Comparison of ENCODE assay signal across 12 cellular contexts in the genomic region with DNA sequence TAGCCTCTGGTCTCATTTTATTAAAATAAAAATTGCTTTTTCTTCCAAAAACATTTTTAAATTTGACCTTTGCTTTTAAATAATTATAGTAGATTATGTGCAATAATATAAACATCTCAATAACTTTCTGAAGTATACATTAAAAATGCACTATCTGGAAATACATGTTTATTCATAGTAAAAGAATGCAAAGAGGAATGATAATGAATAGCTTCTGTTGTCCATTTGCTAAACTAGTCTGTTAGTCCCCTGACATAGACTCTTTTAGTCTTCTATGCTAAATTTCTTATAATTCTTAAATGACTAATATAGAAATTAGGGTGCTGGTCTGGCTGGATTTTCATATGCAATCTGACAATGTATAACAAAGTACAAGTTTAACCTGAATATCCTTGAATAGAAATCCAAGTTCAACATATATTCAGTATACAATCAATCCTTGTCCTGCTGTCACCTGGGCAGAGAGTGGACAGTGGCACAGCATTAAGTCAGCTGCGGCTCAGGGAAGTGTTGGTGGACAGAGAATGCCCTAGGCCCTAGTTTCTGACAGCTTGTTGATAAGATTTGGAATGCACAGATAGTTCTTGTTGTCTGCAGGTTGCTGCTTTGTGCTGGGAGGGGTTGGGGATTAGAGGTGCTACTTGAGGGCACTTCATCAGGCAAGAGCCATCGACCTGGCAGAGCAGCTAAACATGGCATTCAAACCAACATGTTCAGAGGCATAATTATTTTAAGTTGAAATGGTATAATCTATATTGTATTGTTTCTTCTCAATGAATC.
DNase-seq lines count a peak whose midpoint lies in the region; ATAC-seq and TF ChIP-seq lines count a peak whose summit lies in the region.
"Had no signal": no experiment of that assay in that cellular context is flagged by ENCODE, and none has a peak within 500 bp of the region (broad histone marks: within the 10 kb centered on the region; RNA-seq: fewer than 3 reads in every experiment).

No MANE protein-coding gene starts in this region.

- no peak overlapping the region for H2AFZ ChIP-seq in hepatocyte

- CTCF ChIA-PET in CD8-positive, alpha-beta T cell (lab: Charles Lee), result interaction anchor here (1.1 to 1.3 kb wide), 2 partner anchors 31 to 112 kb away, joined by 3 to 5 read pairs; no protein-coding TSS in a partner anchor

- H3K79me2 ChIP-seq in hepatocyte, result peaks cover 53% of the 10 kb centered on the region

- intact Hi-C loops in CD8-positive, alpha-beta T cell (cut with DNase I, micrococcal nuclease), result no loop called here
- intact Hi-C loops in natural killer cell (cut with micrococcal nuclease), result no loop called here
- intact Hi-C loops in lower leg skin (cut with DNase I; ENCODE audit: low total_unique reads), result no loop called here

- H3K27ac ChIP-seq in CD8-positive, alpha-beta T cell (ENCODE audit: low read depth, low read length), result no peak overlapping the region
- peak overlapping the region in 1 of 4 donors; percentile 5 for H3K27ac ChIP-seq in Peyer's patch
- H3K27ac ChIP-seq in hepatocyte, result no peak overlapping the region
- H3K27ac ChIP-seq: SJSA1 had no signal

- peak overlapping the region; percentile 77 for H3K27ac Mint-ChIP-seq in CD8-positive, alpha-beta T cell
- H3K27ac Mint-ChIP-seq in central memory CD8-positive, alpha-beta T cell (ENCODE audit: low read depth), result peak overlapping the region; percentile 13
- peak overlapping the region; percentile 85 to 94 for H3K27ac Mint-ChIP-seq in natural killer cell

- no peak for DNase-seq in CD8-positive, alpha-beta T cell
- peak; percentile 37 for DNase-seq in HCEC 1CT
- DNase-seq in central memory CD8-positive, alpha-beta T cell (ENCODE audit: low spot score in 2 of 2), result no peak
- DNase-seq in natural killer cell, result no peak
- DNase-seq in Peyer's patch, result no peak
- DNase-seq in hepatocyte (ENCODE audit: low spot score), result no peak
- DNase-seq in lower leg skin (ENCODE audit: low spot score in 2 of 2), result no peak
- DNase-seq: activated CD4-positive, alpha-beta T cell treated with anti-CD3 and anti-CD28 coated beads, Interleukin-2, amount 50 U/mL, for 48 hours; MG63; NCI-H526 treated with DMSO at 0.1 percent for 48 hours had no signal

- no peaks in the 10 kb centered on the region for H3K9me2 ChIP-seq in hepatocyte (replicated peaks; ENCODE audit: insufficient read depth)

- H4K20me1 ChIP-seq in hepatocyte (ENCODE audit: insufficient read depth, poor library complexity, severe bottlenecking), result no peaks in the 10 kb centered on the region

- H3K9me3 ChIP-seq in CD8-positive, alpha-beta T cell (ENCODE audit: low read length), result peaks cover 3% of the 10 kb centered on the region
- no peaks in the 10 kb centered on the region for H3K9me3 ChIP-seq in Peyer's patch
- no peaks in the 10 kb centered on the region for H3K9me3 ChIP-seq in hepatocyte (ENCODE audit: low read depth)
- H3K9me3 ChIP-seq: SJSA1 had no signal

- peaks cover 57% of the 10 kb centered on the region for H3K4me1 Mint-ChIP-seq in CD8-positive, alpha-beta T cell (ENCODE audit: low read depth)
- H3K4me1 Mint-ChIP-seq in central memory CD8-positive, alpha-beta T cell, result peaks cover 49% of the 10 kb centered on the region
- H3K4me1 Mint-ChIP-seq in natural killer cell, result peaks cover 63 to 68% of the 10 kb centered on the region in 2 donors

- H3K4me3 Mint-ChIP-seq in CD8-positive, alpha-beta T cell, result no peak overlapping the region
- H3K4me3 Mint-ChIP-seq in central memory CD8-positive, alpha-beta T cell, result no peak overlapping the region
- peak overlapping the region; percentile 4 for H3K4me3 Mint-ChIP-seq in natural killer cell

- H3K36me3 ChIP-seq in CD8-positive, alpha-beta T cell (ENCODE audit: insufficient read depth, low read length), result peaks cover 27% of the 10 kb centered on the region
- peaks cover 0 to 28% (median 0%) of the 10 kb centered on the region in 3 donors for H3K36me3 ChIP-seq in Peyer's patch
- H3K36me3 ChIP-seq in hepatocyte (replicated peaks; ENCODE audit: insufficient read depth, low read depth), result no peaks in the 10 kb centered on the region

- H3K4me2 ChIP-seq in hepatocyte, result no peak overlapping the region

- TF ChIP-seq POLR2A in Peyer's patch (IDR thresholded peaks at IDR 0.05) (no peak), lower leg skin (IDR thresholded peaks at IDR 0.05) (no peak)

- H3K9me3 Mint-ChIP-seq in CD8-positive, alpha-beta T cell, result peaks cover 5% of the 10 kb centered on the region
- peaks cover 5% of the 10 kb centered on the region for H3K9me3 Mint-ChIP-seq in central memory CD8-positive, alpha-beta T cell
- H3K9me3 Mint-ChIP-seq in natural killer cell, result peaks cover 0 to 2% of the 10 kb centered on the region in 2 donors

- H3K4me1 ChIP-seq in CD8-positive, alpha-beta T cell (ENCODE audit: insufficient read depth, low read length), result peaks cover 18% of the 10 kb centered on the region
- H3K4me1 ChIP-seq in Peyer's patch (no peaks in the 10 kb centered on the region), hepatocyte (ENCODE audit: insufficient read depth) (peaks cover 14% of the 10 kb centered on the region)
- H3K4me1 ChIP-seq: SJSA1 had no signal

- H3K4me3 ChIP-seq in CD8-positive, alpha-beta T cell (ENCODE audit: low read depth, low read length), result no peak overlapping the region
- H3K4me3 ChIP-seq in Peyer's patch (no peak overlapping the region), hepatocyte (no peak overlapping the region), lower leg skin (ENCODE audit: low read depth, poor library complexity, severe bottlenecking) (no peak overlapping the region)
- H3K4me3 ChIP-seq: MG63, SJSA1 had no signal

- H3K27me3 Mint-ChIP-seq in CD8-positive, alpha-beta T cell (ENCODE audit: low read depth), result no peaks in the 10 kb centered on the region
- no peaks in the 10 kb centered on the region for H3K27me3 Mint-ChIP-seq in central memory CD8-positive, alpha-beta T cell
- no peaks in the 10 kb centered on the region for H3K27me3 Mint-ChIP-seq in natural killer cell (ENCODE audit: low read depth in 2 of 2)

- 43% methylated on average over 2 of the region's 2 CpGs for WGBS in hepatocyte (ENCODE audit: low lambda C conversion rate, missing lambda C conversion rate)
- 60 to 76% methylated on average over 2 of the region's 2 CpGs for WGBS in lower leg skin, 2 donors

- H3K36me3 Mint-ChIP-seq in CD8-positive, alpha-beta T cell, result peaks cover 75% of the 10 kb centered on the region
- peaks cover 44% of the 10 kb centered on the region for H3K36me3 Mint-ChIP-seq in central memory CD8-positive, alpha-beta T cell (ENCODE audit: insufficient read depth)
- H3K36me3 Mint-ChIP-seq in natural killer cell, result no peaks in the 10 kb centered on the region

- no peaks in the 10 kb centered on the region for H3K27me3 ChIP-seq in CD8-positive, alpha-beta T cell (ENCODE audit: insufficient read depth, low read length)
- H3K27me3 ChIP-seq in Peyer's patch (no peaks in the 10 kb centered on the region), hepatocyte (no peaks in the 10 kb centered on the region)
- H3K27me3 ChIP-seq: MG63, SJSA1 had no signal

- POLR2A ChIA-PET in CD8-positive, alpha-beta T cell (lab: Charles Lee), result interaction anchor here (0.6 to 1.3 kb wide), 2 partner anchors 10 to 18 kb away, joined by 3 read pairs; no protein-coding TSS in a partner anchor

- no peak for ATAC-seq in CD8-positive, alpha-beta T cell
- no peak for ATAC-seq in central memory CD8-positive, alpha-beta T cell (replicated peaks; ENCODE audit: extremely low read depth, poor library complexity, severe bottlenecking)
- ATAC-seq in natural killer cell (no peak), HG03039 (IDR thresholded peaks at IDR 0.05; ENCODE audit: unreplicated experiment) (no peak)

- no peak for TF ChIP-seq CTCF in CD8-positive, alpha-beta T cell (IDR thresholded peaks at IDR 0.05)
- TF ChIP-seq CTCF in natural killer cell (IDR thresholded peaks at IDR 0.05), result no peak
- TF ChIP-seq CTCF in Peyer's patch (IDR thresholded peaks at IDR 0.05), result no peak
- no peak for TF ChIP-seq CTCF in hepatocyte (IDR thresholded peaks at IDR 0.05; ENCODE audit: poor library complexity)
- no peak for TF ChIP-seq CTCF in lower leg skin (IDR thresholded peaks at IDR 0.05)

Comparison
In these comparisons a context has a peak if more than half of its experiments do, and no peak if none do; other contexts are left out.
1. H3K27ac Mint-ChIP-seq: peak in every context shown above with its lines; median percentile 90 in natural killer cell; 77 in CD8-positive, alpha-beta T cell; 13 in central memory CD8-positive, alpha-beta T cell.